In genomic region chr20:44703183-44703925, GRCh38 we compare ENCODE assay signal across 1 cellular context.
TF ChIP-seq lines count a peak whose summit lies in the region.

No MANE protein-coding gene starts in this region.

TF ChIP-seq in SK-N-SH treated with all-trans-retinoic acid at 6 μM for 48 hours, 23 proteins besides CTCF, POLR2A, EP300 and RAD21 (continued from another document):
- no peak for TF ChIP-seq PATZ1 (CRISPR knock-in tag; IDR thresholded peaks at IDR 0.05; ENCODE audit: borderline replicate concordance)
- TF ChIP-seq ZFP3 (CRISPR knock-in tag; IDR thresholded peaks at IDR 0.05): no peak
- TF ChIP-seq ESRRG (CRISPR knock-in tag; IDR thresholded peaks at IDR 0.05): no peak
- no peak for TF ChIP-seq TSHZ2 (CRISPR knock-in tag; IDR thresholded peaks at IDR 0.05)
- TF ChIP-seq TCF4 (CRISPR knock-in tag; IDR thresholded peaks at IDR 0.05; ENCODE audit: borderline replicate concordance): no peak
- no peak for TF ChIP-seq ZFP30 (CRISPR knock-in tag; IDR thresholded peaks at IDR 0.05)
- no peak for TF ChIP-seq CSRNP3 (CRISPR knock-in tag; IDR thresholded peaks at IDR 0.05)
- no peak for TF ChIP-seq GLIS3 (CRISPR knock-in tag; IDR thresholded peaks at IDR 0.05)
- no peak for TF ChIP-seq POU6F1 (CRISPR knock-in tag; IDR thresholded peaks at IDR 0.05; ENCODE audit: borderline replicate concordance, low read depth)
